Comparison of ENCODE assay signal across 20 cellular contexts in the genomic region with DNA sequence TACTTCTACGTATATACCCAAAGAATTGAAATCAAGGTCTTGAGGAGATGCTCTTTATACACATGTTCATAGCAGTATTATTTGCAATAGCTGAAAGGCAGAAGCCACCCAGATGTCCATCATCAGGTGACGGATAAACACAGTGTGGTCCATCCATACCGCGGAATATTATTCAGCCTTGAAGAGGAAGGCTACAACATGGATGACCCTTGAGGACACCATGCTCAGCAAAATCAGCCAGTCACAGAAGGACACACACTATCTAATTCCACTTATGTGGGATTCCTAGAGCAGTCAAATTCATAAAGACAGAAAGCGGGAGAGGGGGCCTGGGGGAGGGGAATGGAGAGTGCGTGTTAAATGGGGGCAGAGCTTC. TPM values are rescaled to one million over a fixed set of nuclear protein-coding genes. Genes with fewer than 3 reads are reported as not detected.
DNase-seq lines count a peak whose midpoint lies in the region; ATAC-seq, FAIRE-seq and TF ChIP-seq lines count a peak whose summit lies in the region.
"Had no signal": no experiment of that assay in that cellular context is flagged by ENCODE, and none has a peak within 500 bp of the region (broad histone marks: within the 10 kb centered on the region; RNA-seq: fewer than 3 reads in every experiment).

No MANE protein-coding gene starts in this region.

- H2AFZ ChIP-seq in K562 (ENCODE audit: low read depth, low read length) (no peak overlapping the region), PC-9 (no peak overlapping the region)

- DNase-seq in activated CD4-positive, alpha-beta T cell treated with anti-CD3 and anti-CD28 coated beads, Interleukin-2, amount 10 ng/mL, durations not matched to agents 24 days and 14 days, result peak; percentile 25
- no peak for DNase-seq in activated CD4-positive, alpha-beta T cell treated with anti-CD3 and anti-CD28 coated beads, Interleukin-2, amount 50 U/mL, for 4 hours
- DNase-seq in right atrium auricular region (ENCODE audit: low spot score) (peak; percentile 36), heart right ventricle (no peak), K562 (ENCODE audit: extremely low read depth in 1 of 4, low spot score in 3 of 4) (no peak), PC-9 (no peak), OCI-M1 (lab: John Stamatoyannopoulos, UW) (no peak)
- DNase-seq: AML-193; Calu3; CD8-positive, alpha-beta T cell; DMS 273 treated with DMSO at 0.1 percent for 48 hours; DMS53; DND-41; EL; H9 had no signal

- TF ChIP-seq POLR2A in K562 (conservative IDR thresholded peaks at IDR 0.05), result no peak

- H3K27ac Mint-ChIP-seq in activated CD4-positive, alpha-beta T cell treated with anti-CD3 and anti-CD28 coated beads, Interleukin-2, amount 10 ng/mL, durations not matched to agents 24 days and 14 days, result no peak overlapping the region
- H3K27ac Mint-ChIP-seq: CD8-positive, alpha-beta T cell; H9 had no signal

- POLR2A ChIA-PET in K562 (lab: Yijun Ruan, JAX) (no interaction called here), PC-9 (lab: Charles Lee; ENCODE audit: unreplicated experiment) (no interaction called here)

- H3K27me3 ChIP-seq in right atrium auricular region, result no peaks in the 10 kb centered on the region
- H3K27me3 ChIP-seq in heart right ventricle, result no peaks in the 10 kb centered on the region
- H3K27me3 ChIP-seq in K562 (ENCODE audit: control insufficient read depth in 2 of 2, insufficient read depth in 2 of 2, low read length in 2 of 2), result peaks cover 0 to 27% of the 10 kb centered on the region in 2 experiments; a peak in 2 of 5 replicates
- no peaks in the 10 kb centered on the region for H3K27me3 ChIP-seq in PC-9 (ENCODE audit: insufficient read depth, low read depth)

- H3K79me2 ChIP-seq in K562 (ENCODE audit: control insufficient read depth, insufficient read depth, low read length), result no peaks in the 10 kb centered on the region
- H3K79me2 ChIP-seq in PC-9 (ENCODE audit: low read depth), result no peaks in the 10 kb centered on the region

- peaks cover 2% of the 10 kb centered on the region for H3K9me1 ChIP-seq in K562 (ENCODE audit: control insufficient read depth, insufficient read depth, low read length)

- in situ Hi-C loops in K562 (cut with MboI), result no loop called here

- TF ChIP-seq CTCF in right atrium auricular region (IDR thresholded peaks at IDR 0.05) (no peak), heart right ventricle (IDR thresholded peaks at IDR 0.05) (no peak), K562 (IDR thresholded peaks at IDR 0.05 in 2 of 3, conservative IDR thresholded peaks at IDR 0.05 in 1 of 3; ENCODE audit: insufficient read depth in 2 of 3, low read depth in 1 of 3, low read length in 3 of 3) (no peak), PC-9 (conservative IDR thresholded peaks at IDR 0.05) (no peak)

- H3K4me3 ChIP-seq in right atrium auricular region (no peak overlapping the region), heart right ventricle (no peak overlapping the region), K562 (no peak overlapping the region), PC-9 (no peak overlapping the region)
- H3K4me3 ChIP-seq: A549, GM12878 had no signal

- peaks cover 8% of the 10 kb centered on the region; the same call in 1 of the 2 replicates for H4K20me1 ChIP-seq in K562 (replicated peaks; ENCODE audit: control insufficient read depth, insufficient read depth, low read length)
- no peaks in the 10 kb centered on the region for H4K20me1 ChIP-seq in PC-9 (ENCODE audit: insufficient read depth)

- ATAC-seq in heart right ventricle (no peak), K562 (no peak)
- ATAC-seq: A549; CD8-positive, alpha-beta T cell; GM12878; HepG2 had no signal

- no peak overlapping the region for H3K4me2 ChIP-seq in K562 (ENCODE audit: insufficient read depth, low read length)
- H3K4me2 ChIP-seq in PC-9, result no peak overlapping the region
- H3K4me2 ChIP-seq: A549 had no signal

- H3K9me2 ChIP-seq in PC-9 (ENCODE audit: insufficient read depth), result no peaks in the 10 kb centered on the region

- BruUV-seq in K562 (replicated peaks; lab: Mats Ljungman, UMichigan), result no TSS peak
- BruUV-seq in PC-9 (replicated peaks; lab: Mats Ljungman, UMichigan), result no TSS peak

- H3K36me3 Mint-ChIP-seq in activated CD4-positive, alpha-beta T cell treated with anti-CD3 and anti-CD28 coated beads, Interleukin-2, amount 10 ng/mL, durations not matched to agents 24 days and 14 days (ENCODE audit: low read depth), result no peaks in the 10 kb centered on the region
- H3K36me3 Mint-ChIP-seq: CD8-positive, alpha-beta T cell had no signal

- peaks cover 2% of the 10 kb centered on the region for H3K4me1 Mint-ChIP-seq in activated CD4-positive, alpha-beta T cell treated with anti-CD3 and anti-CD28 coated beads, Interleukin-2, amount 10 ng/mL, durations not matched to agents 24 days and 14 days

- WGBS in heart right ventricle, 2 donors, result 97% methylated on average over 6 of the region's 6 CpGs
- WGBS in K562 (ENCODE audit: insufficient coverage, low coverage, missing lambda C conversion rate), result 86% methylated on average over 6 of the region's 6 CpGs

- H3K36me3 ChIP-seq in right atrium auricular region (no peaks in the 10 kb centered on the region), heart right ventricle (no peaks in the 10 kb centered on the region), K562 (ENCODE audit: control insufficient read depth, insufficient read depth, low read length) (no peaks in the 10 kb centered on the region), PC-9 (ENCODE audit: low read depth) (no peaks in the 10 kb centered on the region)

- H3K4me3 Mint-ChIP-seq in activated CD4-positive, alpha-beta T cell treated with anti-CD3 and anti-CD28 coated beads, Interleukin-2, amount 10 ng/mL, durations not matched to agents 24 days and 14 days, result no peak overlapping the region
- H3K4me3 Mint-ChIP-seq: CD8-positive, alpha-beta T cell; H9 had no signal

- no peaks in the 10 kb centered on the region for H3K9me3 Mint-ChIP-seq in activated CD4-positive, alpha-beta T cell treated with anti-CD3 and anti-CD28 coated beads, Interleukin-2, amount 10 ng/mL, durations not matched to agents 24 days and 14 days
- H3K9me3 Mint-ChIP-seq: CD8-positive, alpha-beta T cell; H9 had no signal

- no peak for FAIRE-seq in K562 (lab: Jason Lieb, UNC)
- FAIRE-seq: A549, GM12878, H1, HepG2 had no signal

- intact Hi-C loops in activated CD4-positive, alpha-beta T cell treated with anti-CD3 and anti-CD28 coated beads, Interleukin-2, amount 10 ng/mL, durations not matched to agents 24 days and 14 days (cut with micrococcal nuclease), result no loop called here
- intact Hi-C loops in heart right ventricle (cut with DNase I) (loop anchor here in 2 of 10 donors (10.0 kb wide), 2 partner anchors 143 to 223 kb away; no protein-coding TSS in a partner anchor), K562 (cut with micrococcal nuclease) (no loop called here), PC-9 (cut with micrococcal nuclease; ENCODE audit: unreplicated experiment) (no loop called here)

- CTCF ChIA-PET in K562 (lab: Yijun Ruan, JAX; ENCODE audit: low intra/inter-chr PET ratio) (no interaction called here), PC-9 (lab: Charles Lee) (no interaction called here)

- no peak for TF ChIP-seq EP300 in K562 (IDR thresholded peaks at IDR 0.05; ENCODE audit: low read length)

- H3F3A ChIP-seq in PC-9 (ENCODE audit: insufficient read depth, low read depth), result no peaks in the 10 kb centered on the region

- H3K4me1 ChIP-seq in right atrium auricular region, result no peaks in the 10 kb centered on the region
- peaks cover 0 to 40% (median 9%) of the 10 kb centered on the region in 9 donors for H3K4me1 ChIP-seq in heart right ventricle
- H3K4me1 ChIP-seq in K562 (replicated peaks in 1 of 2; ENCODE audit: control insufficient read depth in 2 of 2, insufficient read depth in 2 of 2, low read length in 2 of 2), result peaks cover 0 to 9% of the 10 kb centered on the region in 2 experiments; a peak in 2 of 5 replicates
- H3K4me1 ChIP-seq in PC-9 (replicated peaks; ENCODE audit: insufficient read depth), result no peaks in the 10 kb centered on the region

- no peak overlapping the region for H3K27ac ChIP-seq in right atrium auricular region
- H3K27ac ChIP-seq in heart right ventricle, result no peak overlapping the region
- no peak overlapping the region for H3K27ac ChIP-seq in K562 (ENCODE audit: extremely low read depth, low read depth, low read length)
- H3K27ac ChIP-seq in PC-9, result no peak overlapping the region
- H3K27ac ChIP-seq: 22Rv1, A549 had no signal

- H3K27me3 Mint-ChIP-seq in activated CD4-positive, alpha-beta T cell treated with anti-CD3 and anti-CD28 coated beads, Interleukin-2, amount 10 ng/mL, durations not matched to agents 24 days and 14 days, result peaks cover 2% of the 10 kb centered on the region

- no peak for TF ChIP-seq RAD21 in K562 (CRISPR knock-in tag; conservative IDR thresholded peaks at IDR 0.05 in 1 of 2, IDR thresholded peaks at IDR 0.05 in 1 of 2)

- H3K9me3 ChIP-seq in right atrium auricular region (no peaks in the 10 kb centered on the region), heart right ventricle (no peaks in the 10 kb centered on the region), K562 (replicated peaks; ENCODE audit: control insufficient read depth, insufficient read depth, low read depth, low read length) (no peaks in the 10 kb centered on the region), PC-9 (ENCODE audit: insufficient read depth, low read depth) (no peaks in the 10 kb centered on the region)
- H3K9me3 ChIP-seq: A549 had no signal

- no peak overlapping the region for H3K9ac ChIP-seq in K562 (ENCODE audit: insufficient read depth in 1 of 2, low read depth in 2 of 2, low read length in 2 of 2)

RNA-seq across cellular contexts. Expression of a gene that starts 44.5 kb away (rescaled TPM):
- 3.3 and 3.7 TPM in 2 replicates for total RNA-seq in activated CD4-positive, alpha-beta T cell treated with anti-CD3 and anti-CD28 coated beads, Interleukin-2, amount 10 ng/mL, durations not matched to agents 24 days and 14 days
- total RNA-seq in right atrium auricular region, result 1 to 10 TPM; 7.0 to 9.9 TPM
- total RNA-seq in heart right ventricle, result 10 to 100 TPM in 9 of 10 donors, 1 to 10 TPM in 1; 9.7 to 24.3 (median 13.1) TPM
- 10 to 100 TPM; 10.6 to 24.4 TPM for polyA plus RNA-seq in heart right ventricle
- total RNA-seq in K562 (2011; cell fraction: chromatin; rRNA removed; ENCODE audit: low replicate concordance), result 25.8 and 36.7 TPM in 2 replicates
- 16.2 and 16.6 TPM in 2 replicates for total RNA-seq in K562 (2011; cell fraction: nucleolus; rRNA removed)
- 13.2 and 16.0 TPM in 2 replicates for total RNA-seq in K562 (2011; cell fraction: nucleoplasm; rRNA removed)
- 3.6 and 4.7 TPM in 2 replicates for total RNA-seq in K562 (2014; rRNA removed)
- total RNA-seq in K562 (2014; rRNA removed; fragmentation: Illumina TruSeq; extraction: Trizol), result 5.7 and 6.4 TPM in 2 replicates
- 6.3 and 6.4 TPM in 2 replicates for total RNA-seq in K562 (2015; rRNA removed; fragmentation: Illumina TruSeq; extraction: Trizol)
- 6.8 and 8.8 TPM in 2 replicates for total RNA-seq in K562 (2021)
- 4.3 and 5.8 TPM in 2 replicates for polyA plus RNA-seq in K562 (2011; rRNA removed)
- 2.0 and 3.4 TPM in 2 replicates for polyA plus RNA-seq in K562 (2011; cell fraction: cytosol; rRNA removed)
- 14.7 and 18.5 TPM in 2 replicates for polyA plus RNA-seq in K562 (2011; cell fraction: nucleus; rRNA removed)
- polyA plus RNA-seq in K562 (2012), result 8.1 and 12.4 TPM in 2 replicates
- polyA plus RNA-seq in K562 (2014; fragmentation: Illumina TruSeq; extraction: Trizol), result 5.5 and 6.4 TPM in 2 replicates
- under 1 TPM; 0.30 to 0.42 TPM for polyA plus RNA-seq in K562 (2014; fragmentation: Nextera tagmentation; extraction: Ambion mirVana)
- polyA plus RNA-seq in K562 (2014; rRNA removed), result 4.2 and 5.1 TPM in 2 replicates
- 4.5 and 5.3 TPM in 2 replicates for polyA minus RNA-seq in K562 (2011; rRNA and poly(A)+ RNA removed)
- 6.0 and 15.5 TPM in 2 replicates for polyA minus RNA-seq in K562 (2011; cell fraction: cytosol; rRNA and poly(A)+ RNA removed)
- 16.2 and 16.4 TPM in 2 replicates for polyA minus RNA-seq in K562 (2011; cell fraction: nucleus; rRNA and poly(A)+ RNA removed)
- total RNA-seq in PC-9 (2021), result 36.6 and 37.1 TPM in 2 replicates

Comparison
In these comparisons a context has a peak if more than half of its experiments do, and no peak if none do; other contexts are left out.
1. DNase-seq: peak in activated CD4-positive, alpha-beta T cell treated with anti-CD3 and anti-CD28 coated beads, Interleukin-2, amount 10 ng/mL, durations not matched to agents 24 days and 14 days (single experiment) and right atrium auricular region (single experiment); none in activated CD4-positive, alpha-beta T cell treated with anti-CD3 and anti-CD28 coated beads, Interleukin-2, amount 50 U/mL, for 4 hours (0 of 2), heart right ventricle (0 of 2), K562 (0 of 4), PC-9 (0 of 2) and OCI-M1 (single experiment).